1 cellular context compared by ENCODE assay signal in the genomic region with DNA sequence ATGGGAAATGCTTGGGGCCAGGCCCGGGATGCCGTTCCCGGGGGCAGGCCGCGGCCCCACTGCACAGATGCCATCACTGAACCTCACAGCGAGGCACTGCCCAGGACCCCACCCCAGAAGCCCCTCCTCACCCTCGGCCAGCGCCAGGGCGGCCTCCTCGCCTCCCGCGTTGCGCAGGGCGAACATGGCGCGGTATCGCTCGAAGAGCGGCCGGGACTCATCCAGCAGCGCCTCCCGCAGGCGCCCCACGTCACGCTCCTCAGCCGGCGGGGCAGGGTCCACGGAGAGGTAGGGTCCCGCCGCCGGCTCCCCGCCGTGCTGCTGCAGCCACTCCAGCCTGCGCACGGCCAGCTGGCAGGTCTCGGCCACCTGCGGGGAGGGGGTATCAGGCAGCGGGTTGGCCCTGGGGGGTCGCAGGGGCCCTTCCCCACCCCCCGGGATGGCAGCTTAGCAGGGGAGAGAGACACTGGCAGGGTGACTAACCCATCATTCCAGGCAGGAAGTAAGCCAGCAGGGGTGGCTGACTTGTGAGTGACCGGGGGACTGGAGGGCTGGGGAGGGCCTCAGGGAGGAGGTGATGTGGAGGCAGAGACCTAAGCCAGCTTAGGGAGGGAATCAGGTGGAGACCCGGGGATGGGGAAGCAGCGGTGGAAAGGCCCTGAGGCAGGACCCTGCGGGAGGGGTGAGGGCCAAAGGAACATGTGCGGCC.
TF ChIP-seq lines count a peak whose summit lies in the region.

No MANE protein-coding gene starts in this region.

TF ChIP-seq in GM12878, 131 proteins besides CTCF, POLR2A, EP300 and RAD21:
- TF ChIP-seq RUNX3 (IDR thresholded peaks at IDR 0.05; ENCODE audit: low read length) = no peak
- TF ChIP-seq SRF (IDR thresholded peaks at IDR 0.05; ENCODE audit: low read depth in 2 of 2, low read length in 2 of 2) = no peak
- TF ChIP-seq ZZZ3 (IDR thresholded peaks at IDR 0.05; ENCODE audit: control insufficient read depth, insufficient read length, low read depth) = no peak
- TF ChIP-seq, protein P1, sequence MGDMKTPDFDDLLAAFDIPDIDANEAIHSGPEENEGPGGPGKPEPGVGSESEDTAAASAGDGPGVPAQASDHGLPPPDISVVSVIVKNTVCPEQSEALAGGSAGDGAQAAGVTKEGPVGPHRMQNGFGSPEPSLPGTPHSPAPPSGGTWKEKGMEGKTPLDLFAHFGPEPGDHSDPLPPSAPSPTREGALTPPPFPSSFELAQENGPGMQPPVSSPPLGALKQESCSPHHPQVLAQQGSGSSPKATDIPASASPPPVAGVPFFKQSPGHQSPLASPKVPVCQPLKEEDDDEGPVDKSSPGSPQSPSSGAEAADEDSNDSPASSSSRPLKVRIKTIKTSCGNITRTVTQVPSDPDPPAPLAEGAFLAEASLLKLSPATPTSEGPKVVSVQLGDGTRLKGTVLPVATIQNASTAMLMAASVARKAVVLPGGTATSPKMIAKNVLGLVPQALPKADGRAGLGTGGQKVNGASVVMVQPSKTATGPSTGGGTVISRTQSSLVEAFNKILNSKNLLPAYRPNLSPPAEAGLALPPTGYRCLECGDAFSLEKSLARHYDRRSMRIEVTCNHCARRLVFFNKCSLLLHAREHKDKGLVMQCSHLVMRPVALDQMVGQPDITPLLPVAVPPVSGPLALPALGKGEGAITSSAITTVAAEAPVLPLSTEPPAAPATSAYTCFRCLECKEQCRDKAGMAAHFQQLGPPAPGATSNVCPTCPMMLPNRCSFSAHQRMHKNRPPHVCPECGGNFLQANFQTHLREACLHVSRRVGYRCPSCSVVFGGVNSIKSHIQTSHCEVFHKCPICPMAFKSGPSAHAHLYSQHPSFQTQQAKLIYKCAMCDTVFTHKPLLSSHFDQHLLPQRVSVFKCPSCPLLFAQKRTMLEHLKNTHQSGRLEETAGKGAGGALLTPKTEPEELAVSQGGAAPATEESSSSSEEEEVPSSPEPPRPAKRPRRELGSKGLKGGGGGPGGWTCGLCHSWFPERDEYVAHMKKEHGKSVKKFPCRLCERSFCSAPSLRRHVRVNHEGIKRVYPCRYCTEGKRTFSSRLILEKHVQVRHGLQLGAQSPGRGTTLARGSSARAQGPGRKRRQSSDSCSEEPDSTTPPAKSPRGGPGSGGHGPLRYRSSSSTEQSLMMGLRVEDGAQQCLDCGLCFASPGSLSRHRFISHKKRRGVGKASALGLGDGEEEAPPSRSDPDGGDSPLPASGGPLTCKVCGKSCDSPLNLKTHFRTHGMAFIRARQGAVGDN (IDR thresholded peaks at IDR 0.05) = no peak
- no peak for TF ChIP-seq POLR2AphosphoS5 (IDR thresholded peaks at IDR 0.05; ENCODE audit: low read length)
- TF ChIP-seq IRF4 (IDR thresholded peaks at IDR 0.05; ENCODE audit: low read depth, low read length) = no peak
- no peak for TF ChIP-seq NFXL1 (IDR thresholded peaks at IDR 0.05; ENCODE audit: borderline replicate concordance)
- no peak for TF ChIP-seq PAX8 (IDR thresholded peaks at IDR 0.05)
- no peak for TF ChIP-seq SMARCA5 (IDR thresholded peaks at IDR 0.05)
